19 cellular contexts compared by ENCODE assay signal in genomic region chr1:61491497-61491896, GRCh38.
DNase-seq lines count a peak whose midpoint lies in the region; ATAC-seq lines count a peak whose summit lies in the region.
"Had no signal": no experiment of that assay in that cellular context is flagged by ENCODE, and none has a peak within 500 bp of the region (broad histone marks: within the 10 kb centered on the region; RNA-seq: fewer than 3 reads in every experiment).

No MANE protein-coding gene starts in this region.

- no peaks in the 10 kb centered on the region for H3K4me1 ChIP-seq in esophagus (ENCODE audit: control insufficient read depth in 2 of 2, insufficient read depth in 2 of 2, low read length in 1 of 2)
- H3K4me1 ChIP-seq in rectal smooth muscle tissue (ENCODE audit: control insufficient read depth, insufficient read depth, low read length) = peaks cover 15% of the 10 kb centered on the region

- H3K9ac ChIP-seq in rectal smooth muscle tissue (ENCODE audit: low read length) = no peak overlapping the region
- H3K9ac ChIP-seq: KMS-11 had no signal

- ATAC-seq in HG02852 (IDR thresholded peaks at IDR 0.05; ENCODE audit: unreplicated experiment) (no peak), HG03045 (IDR thresholded peaks at IDR 0.05; ENCODE audit: unreplicated experiment) (no peak), GM21786 (IDR thresholded peaks at IDR 0.05; ENCODE audit: unreplicated experiment) (no peak)
- ATAC-seq: CD8-positive, alpha-beta T cell; esophagus mucosa had no signal

- no peaks in the 10 kb centered on the region for H3K36me3 ChIP-seq in esophagus (ENCODE audit: control insufficient read depth in 2 of 2, insufficient read depth in 2 of 2, low read length in 1 of 2)
- H3K36me3 ChIP-seq in rectal smooth muscle tissue (ENCODE audit: control insufficient read depth, insufficient read depth, low read length) = no peaks in the 10 kb centered on the region

- H3K27me3 ChIP-seq in esophagus (ENCODE audit: control insufficient read depth in 1 of 2, insufficient read depth in 2 of 2, low read length in 2 of 2) (no peaks in the 10 kb centered on the region), rectal smooth muscle tissue (ENCODE audit: control insufficient read depth, insufficient read depth, low read length) (no peaks in the 10 kb centered on the region)
- H3K27me3 ChIP-seq: dorsolateral prefrontal cortex had no signal

- no peaks in the 10 kb centered on the region for H3K9me3 ChIP-seq in esophagus (ENCODE audit: control insufficient read depth in 2 of 2, insufficient read depth in 1 of 2, low read depth in 1 of 2, low read length in 1 of 2)

- H3K27ac ChIP-seq in esophagus (ENCODE audit: low read depth in 2 of 2, low read length in 1 of 2) (peak overlapping the region; percentile 31 to 51), rectal smooth muscle tissue (ENCODE audit: low read depth, low read length) (peak overlapping the region; percentile 62)
- H3K27ac ChIP-seq: dorsolateral prefrontal cortex, KMS-11 had no signal

- DNase-seq in EH (ENCODE audit: low read depth) (peak; percentile 81), hepatic stellate cell (ENCODE audit: low spot score) (peak; percentile 6), NK-92 (lab: John Stamatoyannopoulos, UW; ENCODE audit: unreplicated experiment) (no peak)
- DNase-seq: activated CD4-positive, alpha-beta T cell treated with anti-CD3 and anti-CD28 coated beads, Interleukin-2, amount 10 ng/mL, durations not matched to agents 7 days and 5 days; activated T-cell treated with anti-CD3 and anti-CD28 coated beads for 4 hours; CD8-positive, alpha-beta T cell; DMS79; dorsolateral prefrontal cortex; HCEC 1CT; hippocampal formation; NCI-H1105 treated with DMSO at 0.1 percent for 48 hours; stimulated activated naive CD4-positive, alpha-beta T cell treated with Interleukin-2 at 50 U/mL for 16 hours had no signal

- H3K4me3 ChIP-seq in esophagus (ENCODE audit: low read depth in 1 of 2, low read length in 2 of 2) (no peak overlapping the region), rectal smooth muscle tissue (ENCODE audit: low read length) (no peak overlapping the region)
- H3K4me3 ChIP-seq: dorsolateral prefrontal cortex had no signal

- WGBS in esophagus, 2 donors = 50 to 54% methylated on average over 4 of the region's 4 CpGs
